In the genomic region with DNA sequence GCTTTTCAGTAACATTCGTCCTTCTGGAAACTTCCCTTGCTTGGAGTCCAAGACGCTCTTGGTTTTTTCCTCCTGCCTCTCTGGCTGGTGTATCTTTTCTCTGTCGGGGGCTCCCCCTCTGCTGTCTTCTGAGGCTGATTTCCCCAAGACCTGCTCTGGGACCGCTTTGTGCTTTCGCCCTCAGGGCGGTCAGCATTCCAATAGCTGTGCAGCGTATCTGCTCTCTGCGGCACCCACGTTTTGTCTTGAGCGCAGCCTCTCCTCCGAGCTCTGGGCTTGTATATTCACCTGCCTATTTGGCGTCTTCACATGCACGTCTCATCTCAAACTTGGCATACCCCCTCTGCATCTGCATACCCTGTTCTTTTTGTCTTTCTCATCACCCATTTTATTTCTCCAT, we compare ENCODE assay signal across 19 cellular contexts. TPM values are rescaled to one million over a fixed set of nuclear protein-coding genes. Genes with fewer than 3 reads are reported as not detected.
DNase-seq lines count a peak whose midpoint lies in the region; ATAC-seq and TF ChIP-seq lines count a peak whose summit lies in the region.
"Had no signal": no experiment of that assay in that cellular context is flagged by ENCODE, and none has a peak within 500 bp of the region (broad histone marks: within the 10 kb centered on the region; RNA-seq: fewer than 3 reads in every experiment).

No MANE protein-coding gene starts in this region.

- H3K36me3 ChIP-seq in NT2/D1 (ENCODE audit: insufficient read depth, insufficient read length, low read length) = peaks cover 40% of the 10 kb centered on the region
- H3K36me3 ChIP-seq: left lung, uterus had no signal

- H3K9me3 Mint-ChIP-seq in activated T-cell treated with anti-CD3 and anti-CD28 coated beads, Interleukin-2, amount 50 U/mL, for 72 hours = no peaks in the 10 kb centered on the region
- no peaks in the 10 kb centered on the region for H3K9me3 Mint-ChIP-seq in activated T-cell treated with anti-CD3 and anti-CD28 coated beads, Interleukin-2, amount 50 U/mL, for 24 hours
- H3K9me3 Mint-ChIP-seq in central memory CD8-positive, alpha-beta T cell = no peaks in the 10 kb centered on the region
- H3K9me3 Mint-ChIP-seq in progenitor cell of endocrine pancreas (ENCODE audit: low read depth) (no peaks in the 10 kb centered on the region), osteocyte (ENCODE audit: unreplicated experiment) (no peaks in the 10 kb centered on the region)
- H3K9me3 Mint-ChIP-seq: activated B cell treated with CpG ODN at 0.5 μM for 24 hours had no signal

- peak overlapping the region; percentile 5 for H3K9ac ChIP-seq in NT2/D1 (ENCODE audit: insufficient read length, low read depth)

- TF ChIP-seq CTCF in progenitor cell of endocrine pancreas (IDR thresholded peaks at IDR 0.05; ENCODE audit: unreplicated experiment) (no peak), osteocyte (IDR thresholded peaks at IDR 0.05) (no peak)

- H3K36me3 Mint-ChIP-seq in activated T-cell treated with anti-CD3 and anti-CD28 coated beads, Interleukin-2, amount 50 U/mL, for 72 hours (ENCODE audit: insufficient read depth in 2 of 2) = peaks cover 23 to 34% of the 10 kb centered on the region in 2 donors
- H3K36me3 Mint-ChIP-seq in activated T-cell treated with anti-CD3 and anti-CD28 coated beads, Interleukin-2, amount 50 U/mL, for 24 hours (ENCODE audit: low read depth) = peaks cover 47% of the 10 kb centered on the region
- peaks cover 20% of the 10 kb centered on the region for H3K36me3 Mint-ChIP-seq in central memory CD8-positive, alpha-beta T cell (ENCODE audit: insufficient read depth)
- peaks cover 13% of the 10 kb centered on the region for H3K36me3 Mint-ChIP-seq in progenitor cell of endocrine pancreas (ENCODE audit: insufficient read depth)
- H3K36me3 Mint-ChIP-seq in osteocyte (ENCODE audit: unreplicated experiment) = no peaks in the 10 kb centered on the region

- H3K27ac Mint-ChIP-seq in activated T-cell treated with anti-CD3 and anti-CD28 coated beads, Interleukin-2, amount 50 U/mL, for 72 hours = no peak overlapping the region
- no peak overlapping the region for H3K27ac Mint-ChIP-seq in activated T-cell treated with anti-CD3 and anti-CD28 coated beads, Interleukin-2, amount 50 U/mL, for 24 hours
- H3K27ac Mint-ChIP-seq in central memory CD8-positive, alpha-beta T cell (ENCODE audit: low read depth) = no peak overlapping the region
- no peak overlapping the region for H3K27ac Mint-ChIP-seq in progenitor cell of endocrine pancreas
- H3K27ac Mint-ChIP-seq in osteocyte (ENCODE audit: unreplicated experiment) = no peak overlapping the region
- H3K27ac Mint-ChIP-seq: activated B cell treated with CpG ODN at 0.5 μM for 24 hours had no signal

- H3K4me3 Mint-ChIP-seq in activated T-cell treated with anti-CD3 and anti-CD28 coated beads, Interleukin-2, amount 50 U/mL, for 72 hours = peak overlapping the region; percentile 42 to 94
- H3K4me3 Mint-ChIP-seq in activated T-cell treated with anti-CD3 and anti-CD28 coated beads, Interleukin-2, amount 50 U/mL, for 24 hours = no peak overlapping the region
- peak overlapping the region; percentile 51 for H3K4me3 Mint-ChIP-seq in central memory CD8-positive, alpha-beta T cell
- H3K4me3 Mint-ChIP-seq in progenitor cell of endocrine pancreas (ENCODE audit: low read depth) (peak overlapping the region; percentile 54), osteocyte (ENCODE audit: unreplicated experiment) (no peak overlapping the region)
- H3K4me3 Mint-ChIP-seq: activated B cell treated with CpG ODN at 0.5 μM for 24 hours had no signal

- peaks cover 47% of the 10 kb centered on the region for H3K4me1 Mint-ChIP-seq in activated T-cell treated with anti-CD3 and anti-CD28 coated beads, Interleukin-2, amount 50 U/mL, for 72 hours (ENCODE audit: low read depth)
- peaks cover 20% of the 10 kb centered on the region for H3K4me1 Mint-ChIP-seq in activated T-cell treated with anti-CD3 and anti-CD28 coated beads, Interleukin-2, amount 50 U/mL, for 24 hours (ENCODE audit: low read depth)
- H3K4me1 Mint-ChIP-seq in central memory CD8-positive, alpha-beta T cell = peaks cover 33% of the 10 kb centered on the region
- H3K4me1 Mint-ChIP-seq in progenitor cell of endocrine pancreas (ENCODE audit: low read depth) = peaks cover 23% of the 10 kb centered on the region
- H3K4me1 Mint-ChIP-seq in osteocyte (ENCODE audit: unreplicated experiment) = peaks cover 48% of the 10 kb centered on the region

- H3K9me3 ChIP-seq in NT2/D1 (ENCODE audit: insufficient read depth, low read length) = no peaks in the 10 kb centered on the region
- H3K9me3 ChIP-seq: HAP-1, left lung, psoas muscle, uterus had no signal

- no peaks in the 10 kb centered on the region for H3K27me3 Mint-ChIP-seq in activated T-cell treated with anti-CD3 and anti-CD28 coated beads, Interleukin-2, amount 50 U/mL, for 72 hours (ENCODE audit: low read depth)
- peaks cover 9% of the 10 kb centered on the region for H3K27me3 Mint-ChIP-seq in activated T-cell treated with anti-CD3 and anti-CD28 coated beads, Interleukin-2, amount 50 U/mL, for 24 hours
- no peaks in the 10 kb centered on the region for H3K27me3 Mint-ChIP-seq in central memory CD8-positive, alpha-beta T cell
- H3K27me3 Mint-ChIP-seq in progenitor cell of endocrine pancreas = no peaks in the 10 kb centered on the region
- no peaks in the 10 kb centered on the region for H3K27me3 Mint-ChIP-seq in osteocyte (ENCODE audit: unreplicated experiment)
- H3K27me3 Mint-ChIP-seq: activated B cell treated with CpG ODN at 0.5 μM for 24 hours had no signal

- no peaks in the 10 kb centered on the region for H3K27me3 ChIP-seq in NT2/D1 (ENCODE audit: insufficient read depth, insufficient read length)
- H3K27me3 ChIP-seq: left lung, uterus had no signal

- no peak for DNase-seq in activated T-cell treated with anti-CD3 and anti-CD28 coated beads, Interleukin-2, amount 50 U/mL, for 72 hours
- no peak for DNase-seq in activated T-cell treated with anti-CD3 and anti-CD28 coated beads, Interleukin-2, amount 50 U/mL, for 24 hours
- DNase-seq in NT2/D1 (ENCODE audit: low read depth, low spot score) (no peak), progenitor cell of endocrine pancreas (ENCODE audit: low spot score, unreplicated experiment) (no peak), osteocyte (ENCODE audit: extremely low spot score, unreplicated experiment) (no peak), sciatic nerve (ENCODE audit: low spot score) (no peak)
- no peak for DNase-seq in central memory CD8-positive, alpha-beta T cell (ENCODE audit: low spot score in 2 of 2)
- DNase-seq: ACHN; activated B cell treated with CpG ODN at 0.5 μM for 24 hours; amygdala; foreskin melanocyte; Karpas-422; psoas muscle; RPMI8226; stimulated activated naive CD4-positive, alpha-beta T cell treated with Interleukin-2 at 50 U/mL for 16 hours; uterus had no signal

- no peak overlapping the region for H3K4me3 ChIP-seq in NT2/D1 (ENCODE audit: insufficient read length, low read depth)
- H3K4me3 ChIP-seq: HAP-1, left lung, psoas muscle, uterus had no signal

- peaks cover 12% of the 10 kb centered on the region for H3K4me1 ChIP-seq in NT2/D1 (ENCODE audit: insufficient read depth, insufficient read length)

- no peak for ATAC-seq in activated T-cell treated with anti-CD3 and anti-CD28 coated beads, Interleukin-2, amount 50 U/mL, for 72 hours (replicated peaks in 1 of 2)
- ATAC-seq in central memory CD8-positive, alpha-beta T cell (replicated peaks; ENCODE audit: extremely low read depth, poor library complexity, severe bottlenecking) = no peak
- no peak for ATAC-seq in GM18858 (IDR thresholded peaks at IDR 0.05; ENCODE audit: unreplicated experiment)
- no peak for ATAC-seq in sciatic nerve
- ATAC-seq: left lung, psoas muscle had no signal

- intact Hi-C loops in sciatic nerve (cut with DNase I) = loop anchor here (10.0 kb wide), 1 partner anchor 56 kb away; no protein-coding TSS in a partner anchor

RNA-seq across cellular contexts. Expression of a gene that starts 2.4 kb away (rescaled TPM):
- total RNA-seq in activated T-cell treated with anti-CD3 and anti-CD28 coated beads, Interleukin-2, amount 50 U/mL, for 72 hours = 10 to 100 TPM; 54.2 to 60.5 TPM
- total RNA-seq in progenitor cell of endocrine pancreas (24.2 and 25.1 TPM in 2 replicates), osteocyte (9.4 and 10.0 TPM in 2 replicates), sciatic nerve (0.49 TPM)

RNA-seq across cellular contexts. Expression of a gene that starts 31.3 kb away (rescaled TPM):
- 10 to 100 TPM; 10.1 to 16.5 TPM for total RNA-seq in activated T-cell treated with anti-CD3 and anti-CD28 coated beads, Interleukin-2, amount 50 U/mL, for 72 hours
- total RNA-seq in progenitor cell of endocrine pancreas = 43.4 and 47.3 TPM in 2 replicates
- total RNA-seq in osteocyte = 26.2 and 28.1 TPM in 2 replicates
- 25.7 TPM for total RNA-seq in sciatic nerve

RNA-seq across cellular contexts. Expression of a gene that starts 36.0 kb away (rescaled TPM):
- total RNA-seq in activated T-cell treated with anti-CD3 and anti-CD28 coated beads, Interleukin-2, amount 50 U/mL, for 72 hours = not detected
- total RNA-seq in progenitor cell of endocrine pancreas (0.04 TPM in 1 of 2 replicates, not detected in the other), osteocyte (0.05 TPM in 1 of 2 replicates, not detected in the other), sciatic nerve (0.18 TPM)
- total RNA-seq: activated B cell treated with CpG ODN at 0.5 μM for 24 hours, psoas muscle had no signal

RNA-seq across cellular contexts. Expression of a gene that starts 36.4 kb away (rescaled TPM):
- 10 to 100 TPM; 65.3 to 69.7 TPM for total RNA-seq in activated T-cell treated with anti-CD3 and anti-CD28 coated beads, Interleukin-2, amount 50 U/mL, for 72 hours
- total RNA-seq in progenitor cell of endocrine pancreas (71.8 and 72.5 TPM in 2 replicates), osteocyte (36.7 and 38.2 TPM in 2 replicates), sciatic nerve (34.1 TPM)

RNA-seq across cellular contexts. Expression of a gene that starts 49.0 kb away (rescaled TPM):
- total RNA-seq in activated T-cell treated with anti-CD3 and anti-CD28 coated beads, Interleukin-2, amount 50 U/mL, for 72 hours = 10 to 100 TPM; 13.1 to 14.9 TPM
- 10.0 and 12.0 TPM in 2 replicates for total RNA-seq in progenitor cell of endocrine pancreas
- 8.1 and 11.1 TPM in 2 replicates for total RNA-seq in osteocyte
- total RNA-seq in sciatic nerve = 6.8 TPM

Comparison
In these comparisons a context has a peak if more than half of its experiments do, and no peak if none do; other contexts are left out.
1. H3K4me3 Mint-ChIP-seq: peak in activated T-cell treated with anti-CD3 and anti-CD28 coated beads, Interleukin-2, amount 50 U/mL, for 72 hours (2 of 2), central memory CD8-positive, alpha-beta T cell (single experiment) and progenitor cell of endocrine pancreas (single experiment); none in activated T-cell treated with anti-CD3 and anti-CD28 coated beads, Interleukin-2, amount 50 U/mL, for 24 hours (single experiment) and osteocyte (single experiment).